Comparison of ENCODE assay signal across 25 cellular contexts in the genomic region with DNA sequence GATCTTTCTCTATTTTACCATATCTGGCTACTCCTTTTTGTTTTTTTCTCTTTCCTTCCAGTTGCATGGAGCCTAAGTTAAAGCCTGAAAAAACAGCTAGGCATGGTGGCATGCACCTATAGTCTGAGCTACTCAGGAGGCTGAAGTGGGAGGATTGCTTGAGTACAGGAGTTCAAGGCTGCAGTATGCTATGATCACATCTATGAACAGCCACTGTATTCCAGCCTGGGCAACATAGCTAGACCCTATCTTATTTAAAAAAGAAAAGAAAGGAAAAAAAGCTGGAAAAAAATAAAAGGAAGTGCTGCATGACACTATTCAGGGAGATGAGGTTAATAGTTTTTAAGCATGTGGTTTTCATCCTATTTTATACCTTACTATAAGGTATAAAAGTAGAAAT. TPM values are rescaled to one million over a fixed set of nuclear protein-coding genes. Genes with fewer than 3 reads are reported as not detected.
DNase-seq lines count a peak whose midpoint lies in the region; ATAC-seq and TF ChIP-seq lines count a peak whose summit lies in the region.
"Had no signal": no experiment of that assay in that cellular context is flagged by ENCODE, and none has a peak within 500 bp of the region (broad histone marks: within the 10 kb centered on the region; RNA-seq: fewer than 3 reads in every experiment).

No MANE protein-coding gene starts in this region.

- H3K9me2 ChIP-seq in DOHH2 (replicated peaks; ENCODE audit: control insufficient read depth, low read length): no peaks in the 10 kb centered on the region
- no peaks in the 10 kb centered on the region for H3K9me2 ChIP-seq in OCI-LY7 (ENCODE audit: insufficient read depth, low read length)

- H3K4me3 ChIP-seq in DOHH2 (ENCODE audit: low read length) (peak overlapping the region; percentile 1; the same call in 1 of the 2 replicates), OCI-LY7 (ENCODE audit: low read depth, low read length, poor library complexity, severe bottlenecking) (no peak overlapping the region)
- H3K4me3 ChIP-seq: heart right ventricle, PC-9, skin epidermis had no signal

- H3K4me1 Mint-ChIP-seq in glutamatergic neuron (ENCODE audit: low read depth, unreplicated experiment): peaks cover 17% of the 10 kb centered on the region
- peaks cover 66% of the 10 kb centered on the region for H3K4me1 Mint-ChIP-seq in stimulated activated memory B cell treated with anti-CD40 and anti-IgM and Interleukin-4, amounts not matched to agents 10 μg/mL and 1 μg/mL and 100 μg/mL, for 72 hours

- BruUV-seq in OCI-LY7 (replicated peaks; lab: Mats Ljungman, UMichigan): no TSS peak

- TF ChIP-seq CTCF in DOHH2 (IDR thresholded peaks at IDR 0.05; ENCODE audit: low read depth, low read length, poor library complexity, severe bottlenecking): no peak
- TF ChIP-seq CTCF in OCI-LY7 (conservative IDR thresholded peaks at IDR 0.05; ENCODE audit: low read length): no peak
- no peak for TF ChIP-seq CTCF in glutamatergic neuron (IDR thresholded peaks at IDR 0.05; ENCODE audit: partially characterized antibody, unreplicated experiment)

- POLR2A ChIA-PET in OCI-LY7 (lab: Charles Lee): interaction anchor here (0.5 to 2.2 kb wide), 10 partner anchors 10 to 580 kb away, joined by 3 to 17 read pairs (median 3); a partner anchor contains a TSS

- peaks cover 2% of the 10 kb centered on the region for H3K27me3 Mint-ChIP-seq in glutamatergic neuron (ENCODE audit: unreplicated experiment)
- H3K27me3 Mint-ChIP-seq in stimulated activated memory B cell treated with anti-CD40 and anti-IgM and Interleukin-4, amounts not matched to agents 10 μg/mL and 1 μg/mL and 100 μg/mL, for 72 hours: no peaks in the 10 kb centered on the region
- H3K27me3 Mint-ChIP-seq: central memory CD8-positive, alpha-beta T cell; T-cell had no signal

- peak overlapping the region; percentile 78 for H3K27ac Mint-ChIP-seq in glutamatergic neuron (ENCODE audit: unreplicated experiment)
- peak overlapping the region; percentile 56 for H3K27ac Mint-ChIP-seq in stimulated activated memory B cell treated with anti-CD40 and anti-IgM and Interleukin-4, amounts not matched to agents 10 μg/mL and 1 μg/mL and 100 μg/mL, for 72 hours
- H3K27ac Mint-ChIP-seq: activated naive CD4-positive, alpha-beta T cell treated with anti-CD3 and anti-CD28 coated beads for 36 hours; activated T-cell treated with anti-CD3 and anti-CD28 coated beads, Interleukin-2, amount 50 U/mL, for 72 hours had no signal

- H3K36me3 Mint-ChIP-seq in glutamatergic neuron (ENCODE audit: unreplicated experiment): no peaks in the 10 kb centered on the region
- no peaks in the 10 kb centered on the region for H3K36me3 Mint-ChIP-seq in stimulated activated memory B cell treated with anti-CD40 and anti-IgM and Interleukin-4, amounts not matched to agents 10 μg/mL and 1 μg/mL and 100 μg/mL, for 72 hours

- peaks cover 5% of the 10 kb centered on the region; the same call in 1 of the 2 replicates for H3K36me3 ChIP-seq in DOHH2 (ENCODE audit: control insufficient read depth, low read length)
- H3K36me3 ChIP-seq in OCI-LY7 (ENCODE audit: insufficient read depth, low read length): peaks cover 1% of the 10 kb centered on the region; the same call in 1 of the 2 replicates
- H3K36me3 ChIP-seq: heart right ventricle, neutrophil had no signal

- H2AFZ ChIP-seq in OCI-LY7 (ENCODE audit: low read length): peak overlapping the region; percentile 85; the same call in 1 of the 2 replicates
- H2AFZ ChIP-seq: PC-9 had no signal

- H3K9me3 Mint-ChIP-seq in glutamatergic neuron (ENCODE audit: unreplicated experiment): peaks cover 6% of the 10 kb centered on the region
- H3K9me3 Mint-ChIP-seq in stimulated activated memory B cell treated with anti-CD40 and anti-IgM and Interleukin-4, amounts not matched to agents 10 μg/mL and 1 μg/mL and 100 μg/mL, for 72 hours: no peaks in the 10 kb centered on the region
- H3K9me3 Mint-ChIP-seq: activated naive CD4-positive, alpha-beta T cell treated with anti-CD3 and anti-CD28 coated beads for 36 hours; activated T-cell treated with anti-CD3 and anti-CD28 coated beads, Interleukin-2, amount 50 U/mL, for 72 hours; central memory CD8-positive, alpha-beta T cell; T-cell had no signal

- intact Hi-C loops in OCI-LY7 (cut with micrococcal nuclease; ENCODE audit: unreplicated experiment): no loop called here

- H3K4me3 Mint-ChIP-seq in glutamatergic neuron (ENCODE audit: unreplicated experiment): no peak overlapping the region
- H3K4me3 Mint-ChIP-seq in stimulated activated memory B cell treated with anti-CD40 and anti-IgM and Interleukin-4, amounts not matched to agents 10 μg/mL and 1 μg/mL and 100 μg/mL, for 72 hours: no peak overlapping the region
- H3K4me3 Mint-ChIP-seq: activated naive CD4-positive, alpha-beta T cell treated with anti-CD3 and anti-CD28 coated beads for 36 hours; activated T-cell treated with anti-CD3 and anti-CD28 coated beads, Interleukin-2, amount 50 U/mL, for 72 hours; central memory CD8-positive, alpha-beta T cell; T-cell had no signal

- H3K9me3 ChIP-seq in DOHH2 (ENCODE audit: control insufficient read depth, insufficient read depth, low read length) (no peaks in the 10 kb centered on the region), OCI-LY7 (ENCODE audit: low read length) (no peaks in the 10 kb centered on the region)
- H3K9me3 ChIP-seq: heart right ventricle, neutrophil had no signal

- peak overlapping the region; percentile 44 for H3K4me2 ChIP-seq in DOHH2 (ENCODE audit: low read length)
- H3K4me2 ChIP-seq in OCI-LY7 (ENCODE audit: low read length): peak overlapping the region; percentile 49

- CTCF ChIA-PET in OCI-LY7 (lab: Charles Lee; ENCODE audit: unreplicated experiment): no interaction called here

- peaks cover 30% of the 10 kb centered on the region for H3F3A ChIP-seq in DOHH2 (ENCODE audit: control insufficient read depth, insufficient read depth)

- H3K79me2 ChIP-seq in DOHH2 (ENCODE audit: control insufficient read depth, low read length) (peaks cover 9% of the 10 kb centered on the region), OCI-LY7 (ENCODE audit: insufficient read depth, low read depth, low read length) (peaks cover 5% of the 10 kb centered on the region)

- no peak for DNase-seq in OCI-LY7 (ENCODE audit: low spot score)
- no peak for DNase-seq in glutamatergic neuron
- no peak for DNase-seq in LoVo (ENCODE audit: low spot score)
- DNase-seq: activated CD4-positive, alpha-beta T cell treated with anti-CD3 and anti-CD28 coated beads for 48 hours; activated naive CD4-positive, alpha-beta T cell treated with anti-CD3 and anti-CD28 coated beads for 36 hours; activated T-cell treated with anti-CD3 and anti-CD28 coated beads, Interleukin-2, amount 50 U/mL, for 72 hours; aorta; HCEC 1CT; heart right ventricle; left colon; NCI-H1048; NCI-H2029; NCI-H2227 treated with DMSO at 0.1 percent for 48 hours; SIG-M5; stimulated activated naive CD8-positive, alpha-beta T cell treated with anti-CD3 and anti-CD28 coated beads, Interleukin-15, Interleukin-2, amounts not matched to agents 100 U/mL and 50 U/mL, for 24 hours; T-cell had no signal

- H3K27me3 ChIP-seq in DOHH2 (ENCODE audit: control insufficient read depth, low read length): no peaks in the 10 kb centered on the region
- H3K27me3 ChIP-seq: heart right ventricle, neutrophil had no signal

- no peak overlapping the region for H3K27ac ChIP-seq in DOHH2 (ENCODE audit: low read depth, low read length)
- H3K27ac ChIP-seq in OCI-LY7 (ENCODE audit: low read depth, low read length, poor library complexity, severe bottlenecking): peak overlapping the region; percentile 25
- H3K27ac ChIP-seq: epithelial cell of prostate, heart right ventricle, neutrophil, PC-9, skin epidermis had no signal

- no peak for ATAC-seq in stimulated activated memory B cell treated with anti-CD40 and anti-IgM and Interleukin-4, amounts not matched to agents 10 μg/mL and 1 μg/mL and 100 μg/mL, for 72 hours
- ATAC-seq in GM21447 (IDR thresholded peaks at IDR 0.05; ENCODE audit: unreplicated experiment): no peak
- no peak for ATAC-seq in HG02885 (IDR thresholded peaks at IDR 0.05; ENCODE audit: poor library complexity, unreplicated experiment)
- ATAC-seq: activated T-cell treated with anti-CD3 and anti-CD28 coated beads, Interleukin-2, amount 50 U/mL, for 72 hours; heart right ventricle; left colon; stimulated activated naive CD8-positive, alpha-beta T cell treated with anti-CD3 and anti-CD28 coated beads, Interleukin-15, Interleukin-2, amounts not matched to agents 100 U/mL and 50 U/mL, for 24 hours; T-cell had no signal

- H4K20me1 ChIP-seq in DOHH2 (ENCODE audit: control insufficient read depth, insufficient read depth, low read depth, low read length) (no peaks in the 10 kb centered on the region), OCI-LY7 (ENCODE audit: insufficient read depth, low read length) (peaks cover under 1% of the 10 kb centered on the region; the same call in 1 of the 2 replicates)

- peaks cover 73% of the 10 kb centered on the region for H3K4me1 ChIP-seq in DOHH2 (ENCODE audit: control insufficient read depth, low read length)
- H3K4me1 ChIP-seq in OCI-LY7 (ENCODE audit: insufficient read depth, low read length, poor library complexity, severe bottlenecking): peaks cover 66% of the 10 kb centered on the region

RNA-seq across cellular contexts. Expression of a gene that starts 4.0 kb away (rescaled TPM):
- total RNA-seq in OCI-LY7 (2014; rRNA removed; shearing (Covaris generic)): 60.9 and 82.6 TPM in 2 replicates
- total RNA-seq in OCI-LY7 (2022) (86.3 and 94.5 TPM in 2 replicates), glutamatergic neuron (ENCODE audit: unreplicated experiment) (52.3 TPM)
